In the genomic region with DNA sequence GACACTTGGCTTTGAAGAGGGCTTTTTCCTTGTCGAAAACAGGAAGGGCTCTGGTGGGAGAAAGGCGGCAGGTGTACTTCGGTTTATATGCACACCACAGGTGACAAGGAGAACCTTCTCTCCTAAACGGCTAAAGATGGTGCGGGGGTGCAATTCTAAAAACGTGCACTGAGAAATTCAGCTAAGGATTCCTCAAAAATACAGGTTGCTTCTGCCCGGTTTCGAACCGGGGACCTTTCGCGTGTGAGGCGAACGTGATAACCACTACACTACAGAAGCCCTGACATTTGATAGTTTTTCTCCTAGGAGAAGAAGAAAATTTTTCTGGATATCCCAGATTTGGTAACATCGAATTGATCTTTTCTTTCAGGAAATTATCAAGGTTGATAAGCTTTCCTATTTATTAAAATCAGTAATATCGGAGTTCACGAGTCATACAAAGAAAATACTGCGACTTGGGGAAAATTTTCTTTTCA, we compare ENCODE assay signal across 8 cellular contexts. TPM values are rescaled to one million over a fixed set of nuclear protein-coding genes. Genes with fewer than 3 reads are reported as not detected.
DNase-seq lines count a peak whose midpoint lies in the region; ATAC-seq and TF ChIP-seq lines count a peak whose summit lies in the region.

No MANE protein-coding gene starts in this region.

- H3K9me3 Mint-ChIP-seq in naive B cell: peaks cover 15 to 73% (median 59%) of the 10 kb centered on the region in 7 donors

- H3K4me3 Mint-ChIP-seq in naive B cell: peak overlapping the region in 4 of 8 donors; percentile 16 to 73 (median 47)

- H3K4me1 Mint-ChIP-seq in naive B cell: peaks cover 0 to 13% (median 0%) of the 10 kb centered on the region in 3 donors

- peak overlapping the region in 4 of 6 donors; percentile 48 to 89 (median 71) for H3K27ac Mint-ChIP-seq in naive B cell

- in situ Hi-C loops in astrocyte of the cerebellum (cut with HindIII; ENCODE audit: low sequenced_read_pairs): no loop called here

- TF ChIP-seq CTCF in astrocyte of the cerebellum (IDR thresholded peaks at IDR 0.05; ENCODE audit: low read depth, low read length, missing control alignments): no peak

- H3K4me3 ChIP-seq in astrocyte of the cerebellum (ENCODE audit: low read depth, low read length): peak overlapping the region; percentile 39

- peak; percentile 42 for DNase-seq in activated T-cell treated with anti-CD3 and anti-CD28 coated beads for 48 hours (ENCODE audit: low read depth)
- no peak for DNase-seq in activated T-cell treated with anti-CD3 and anti-CD28 coated beads, Interleukin-2, amount 50 U/mL, for 1 hour
- DNase-seq in NCI-H446 treated with DMSO at 0.1 percent for 48 hours (lab: John Stamatoyannopoulos, UW): peak; percentile 19
- no peak for DNase-seq in astrocyte of the cerebellum (ENCODE audit: low read depth)
- DNase-seq in naive B cell: no peak
- DNase-seq in HPDE6-E6E7 (ENCODE audit: extremely low spot score): no peak
- no peak for DNase-seq in effector CD4-positive, alpha-beta T cell

- ATAC-seq in naive B cell (ENCODE audit: low read depth in 2 of 2): no peak
- ATAC-seq in GM21619 (IDR thresholded peaks at IDR 0.05; ENCODE audit: unreplicated experiment): no peak

- peaks cover 64 to 74% (median 72%) of the 10 kb centered on the region in 3 donors for H3K27me3 Mint-ChIP-seq in naive B cell

- peaks cover 18 to 27% of the 10 kb centered on the region in 2 donors for H3K36me3 Mint-ChIP-seq in naive B cell

RNA-seq across cellular contexts. Expression of gene POM121L2, which starts 32.0 kb away (rescaled TPM):
- not detected for polyA plus RNA-seq in naive B cell (ENCODE audit: low read depth in 6 of 6)

RNA-seq across cellular contexts. Expression of gene PRSS16, which starts 32.6 kb away (rescaled TPM):
- 1 to 10 TPM in 1 of 6 donors, under 1 TPM in 2, not detected in 3; 0.31 to 1.3 (median 0.76) TPM for polyA plus RNA-seq in naive B cell (ENCODE audit: low read depth in 6 of 6)

Comparison
In these comparisons a context has a peak if more than half of its experiments do, and no peak if none do; other contexts are left out.
1. DNase-seq: peak in activated T-cell treated with anti-CD3 and anti-CD28 coated beads for 48 hours (single experiment) and NCI-H446 treated with DMSO at 0.1 percent for 48 hours (single experiment); none in activated T-cell treated with anti-CD3 and anti-CD28 coated beads, Interleukin-2, amount 50 U/mL, for 1 hour (single experiment), astrocyte of the cerebellum (single experiment), naive B cell (single experiment), HPDE6-E6E7 (single experiment) and effector CD4-positive, alpha-beta T cell (single experiment).